12 cellular contexts compared by ENCODE assay signal in genomic region chr2:40218679-40219078, GRCh38.
DNase-seq lines count a peak whose midpoint lies in the region; ATAC-seq, FAIRE-seq and TF ChIP-seq lines count a peak whose summit lies in the region.
"Had no signal": no experiment of that assay in that cellular context is flagged by ENCODE, and none has a peak within 500 bp of the region (broad histone marks: within the 10 kb centered on the region; RNA-seq: fewer than 3 reads in every experiment).

No MANE protein-coding gene starts in this region.

- H2BK12ac ChIP-seq in H1 (ENCODE audit: low read depth, low read length) = no peak overlapping the region

- no peak overlapping the region for H2BK120ac ChIP-seq in H1 (replicated peaks; ENCODE audit: low read depth, low read length)

- H3K23me2 ChIP-seq in H1 (ENCODE audit: low read depth, low read length) = no peaks in the 10 kb centered on the region

- WGBS in H1 (ENCODE audit: extremely low coverage in 1 of 2, insufficient coverage in 1 of 2, insufficient read length in 1 of 2, insufficient replicate concordance in 2 of 2, low coverage in 1 of 2, low lambda C conversion rate in 2 of 2, missing lambda C conversion rate in 1 of 2), 2 experiments = 84% methylated on average over 3 of the region's 3 CpGs; no CpG with 5 or more reads in 1 of the 2 experiments
- 10 to 18% methylated on average over 3 of the region's 3 CpGs for WGBS in sigmoid colon, 2 donors

- FAIRE-seq in H1 (lab: Jason Lieb, UNC) = no peak
- FAIRE-seq: GM18507 had no signal

- H3K9me3 ChIP-seq in MG63 (peaks cover 3% of the 10 kb centered on the region), H1 (ENCODE audit: insufficient read depth in 2 of 2, low read depth in 1 of 2, low read length in 1 of 2) (no peaks in the 10 kb centered on the region), sigmoid colon (peaks cover 0 to 6% (median 0%) of the 10 kb centered on the region in 4 donors)
- no peaks in the 10 kb centered on the region for H3K9me3 ChIP-seq in naive thymus-derived CD4-positive, alpha-beta T cell (ENCODE audit: control insufficient read depth in 2 of 3, low read length in 3 of 3)

- H3K27me3 ChIP-seq in MG63 (no peaks in the 10 kb centered on the region), H1 (replicated peaks in 1 of 4; ENCODE audit: control insufficient read depth in 3 of 4, extremely low read depth in 1 of 4, insufficient read depth in 3 of 4, low read length in 3 of 4) (no peaks in the 10 kb centered on the region), sigmoid colon (no peaks in the 10 kb centered on the region)
- no peaks in the 10 kb centered on the region for H3K27me3 ChIP-seq in naive thymus-derived CD4-positive, alpha-beta T cell (ENCODE audit: control insufficient read depth in 2 of 2, insufficient read depth in 2 of 2, low read length in 2 of 2)
- H3K27me3 ChIP-seq: neural progenitor cell had no signal

- TF ChIP-seq CTCF in H1 (IDR thresholded peaks at IDR 0.05; ENCODE audit: control extremely low read depth in 1 of 3, insufficient read depth in 1 of 3, low read depth in 1 of 3, low read length in 3 of 3) (no peak), sigmoid colon (IDR thresholded peaks at IDR 0.05) (no peak)

- no peak overlapping the region for H3K27ac ChIP-seq in H1 (ENCODE audit: low read depth, low read length)
- peak overlapping the region in 1 of 4 donors; percentile 71 for H3K27ac ChIP-seq in sigmoid colon
- H3K27ac ChIP-seq in naive thymus-derived CD4-positive, alpha-beta T cell (ENCODE audit: low read depth, low read length) = no peak overlapping the region
- H3K27ac ChIP-seq: neural progenitor cell had no signal

- no peak overlapping the region for H3K27ac Mint-ChIP-seq in naive thymus-derived CD4-positive, alpha-beta T cell
- H3K27ac Mint-ChIP-seq in natural killer cell treated with Interleukin-12 subunit alpha and Interleukin-12 subunit beta and Interleukin-15 and Interleukin-18, amount 100 ng/mL, for 72 hours = no peak overlapping the region
- H3K27ac Mint-ChIP-seq: neural progenitor cell had no signal

- H3K4ac ChIP-seq in H1 (replicated peaks; ENCODE audit: insufficient read length, low read depth, low read length) = no peak overlapping the region

- peaks cover 0 to 6% (median 0%) of the 10 kb centered on the region in 5 donors for H3K36me3 Mint-ChIP-seq in naive thymus-derived CD4-positive, alpha-beta T cell
- no peaks in the 10 kb centered on the region for H3K36me3 Mint-ChIP-seq in natural killer cell treated with Interleukin-12 subunit alpha and Interleukin-12 subunit beta and Interleukin-15 and Interleukin-18, amount 100 ng/mL, for 72 hours

- no peak overlapping the region for H2BK15ac ChIP-seq in H1 (ENCODE audit: low read length)

- H3K23ac ChIP-seq in H1 (ENCODE audit: insufficient read length) = no peak overlapping the region

- no peak for TF ChIP-seq EP300 in H1 (IDR thresholded peaks at IDR 0.05; ENCODE audit: borderline replicate concordance in 1 of 2, low read depth in 2 of 2, low read length in 2 of 2)
- TF ChIP-seq EP300 in sigmoid colon (IDR thresholded peaks at IDR 0.05) = no peak

- H2AK5ac ChIP-seq in H1 (ENCODE audit: low read depth, low read length) = no peak overlapping the region

- peaks cover 0 to 3% (median 0%) of the 10 kb centered on the region in 7 donors for H3K4me1 Mint-ChIP-seq in naive thymus-derived CD4-positive, alpha-beta T cell
- H3K4me1 Mint-ChIP-seq in natural killer cell treated with Interleukin-12 subunit alpha and Interleukin-12 subunit beta and Interleukin-15 and Interleukin-18, amount 100 ng/mL, for 72 hours (ENCODE audit: low read depth in 2 of 2) = no peaks in the 10 kb centered on the region
- H3K4me1 Mint-ChIP-seq: neural progenitor cell had no signal

- no peak overlapping the region for H3K56ac ChIP-seq in H1 (replicated peaks; ENCODE audit: insufficient read length, low read depth, low read length)

- H4K5ac ChIP-seq in H1 (ENCODE audit: insufficient read length, low read depth, low read length) = no peak overlapping the region

- H2AFZ ChIP-seq in H1 (ENCODE audit: low read length) = no peak overlapping the region
- H2AFZ ChIP-seq: neural progenitor cell had no signal

- TF ChIP-seq POLR2A in H1 (IDR thresholded peaks at IDR 0.05; ENCODE audit: control extremely low read depth in 1 of 2, low read depth in 2 of 2, low read length in 2 of 2) = no peak
- no peak for TF ChIP-seq POLR2A in sigmoid colon (IDR thresholded peaks at IDR 0.05)

- peak; percentile 27 for DNase-seq in DMS153 (lab: John Stamatoyannopoulos, UW)
- DNase-seq in DMS153 treated with DMSO at 0.1 percent for 48 hours (lab: John Stamatoyannopoulos, UW; ENCODE audit: unreplicated experiment) = no peak
- DNase-seq in MG63 = peak; percentile 8
- DNase-seq in H1 (ENCODE audit: low read depth in 1 of 2, low spot score in 2 of 2) = no peak
- DNase-seq in sigmoid colon = peak; percentile 74
- no peak for DNase-seq in naive thymus-derived CD4-positive, alpha-beta T cell
- no peak for DNase-seq in activated CD8-positive, alpha-beta memory T cell treated with anti-CD3 and anti-CD28 coated beads, Interleukin-2, amount 50 U/mL, for 48 hours
- DNase-seq in natural killer cell treated with Interleukin-12 subunit alpha and Interleukin-12 subunit beta and Interleukin-15 and Interleukin-18, amount 100 ng/mL, for 72 hours (ENCODE audit: low spot score) = no peak
- DNase-seq: caudate nucleus had no signal

- CTCF ChIA-PET in H1 (lab: Charles Lee; ENCODE audit: partially characterized antibody) = interaction anchor here (1.2 kb wide), 1 partner anchor 26 kb away, joined by 3 read pairs; no protein-coding TSS in a partner anchor
- CTCF ChIA-PET in naive thymus-derived CD4-positive, alpha-beta T cell (lab: Charles Lee) = no interaction called here

- TF ChIP-seq RAD21 in H1 (IDR thresholded peaks at IDR 0.05 in 1 of 2, conservative IDR thresholded peaks at IDR 0.05 in 1 of 2; ENCODE audit: low read depth in 2 of 2, low read length in 2 of 2) = no peak

- no peak overlapping the region for H3K4me3 Mint-ChIP-seq in naive thymus-derived CD4-positive, alpha-beta T cell
- no peak overlapping the region for H3K4me3 Mint-ChIP-seq in natural killer cell treated with Interleukin-12 subunit alpha and Interleukin-12 subunit beta and Interleukin-15 and Interleukin-18, amount 100 ng/mL, for 72 hours
- H3K4me3 Mint-ChIP-seq: neural progenitor cell, WTC11 had no signal

- no peak overlapping the region for H3K4me3 ChIP-seq in MG63
- no peak overlapping the region for H3K4me3 ChIP-seq in H1 (ENCODE audit: extremely low read depth in 1 of 4, insufficient read depth in 2 of 4, low read depth in 3 of 4, low read length in 4 of 4)
- H3K4me3 ChIP-seq in sigmoid colon = no peak overlapping the region
- no peak overlapping the region for H3K4me3 ChIP-seq in naive thymus-derived CD4-positive, alpha-beta T cell (ENCODE audit: low read length)
- H3K4me3 ChIP-seq: neural progenitor cell had no signal

- H3K14ac ChIP-seq in H1 (ENCODE audit: insufficient read length) = no peak overlapping the region

- H3K79me1 ChIP-seq in H1 (ENCODE audit: low read depth, low read length) = no peaks in the 10 kb centered on the region

- H3K9ac ChIP-seq in H1 (replicated peaks in 1 of 4; ENCODE audit: extremely low read depth in 1 of 4, low read depth in 3 of 4, low read length in 3 of 4) = no peak overlapping the region
- H3K9ac ChIP-seq: neural progenitor cell had no signal

- no peaks in the 10 kb centered on the region for H4K20me1 ChIP-seq in H1 (replicated peaks in 1 of 2; ENCODE audit: control insufficient read depth in 1 of 2, insufficient read depth in 2 of 2, low read length in 2 of 2)

- H4K8ac ChIP-seq in H1 (ENCODE audit: extremely low read depth, insufficient read depth, low read length) = no peak overlapping the region

- no peak overlapping the region; the same call in 1 of the 2 replicates for H3K18ac ChIP-seq in H1 (ENCODE audit: extremely low read depth, low read length)

- H2BK20ac ChIP-seq in H1 (ENCODE audit: low read length) = no peak overlapping the region

- H3K79me2 ChIP-seq in H1 (ENCODE audit: control insufficient read depth in 1 of 2, insufficient read depth in 2 of 2, low read length in 2 of 2) = no peaks in the 10 kb centered on the region

- H3K4me1 ChIP-seq in H1 (replicated peaks in 1 of 4; ENCODE audit: control insufficient read depth in 3 of 4, insufficient read depth in 4 of 4, low read length in 3 of 4) (no peaks in the 10 kb centered on the region), sigmoid colon (peaks cover 0 to 43% (median 24%) of the 10 kb centered on the region in 4 donors)
- H3K4me1 ChIP-seq in naive thymus-derived CD4-positive, alpha-beta T cell (ENCODE audit: control insufficient read depth in 2 of 2, insufficient read depth in 2 of 2, low read length in 2 of 2) = no peaks in the 10 kb centered on the region
- H3K4me1 ChIP-seq: neural progenitor cell had no signal

- no peak overlapping the region for H2BK5ac ChIP-seq in H1 (ENCODE audit: low read depth, low read length)

- H4K91ac ChIP-seq in H1 (replicated peaks; ENCODE audit: insufficient read length, low read length) = no peak overlapping the region

- peaks cover 0 to 18% (median 7%) of the 10 kb centered on the region in 11 donors for H3K9me3 Mint-ChIP-seq in naive thymus-derived CD4-positive, alpha-beta T cell
- H3K9me3 Mint-ChIP-seq in natural killer cell treated with Interleukin-12 subunit alpha and Interleukin-12 subunit beta and Interleukin-15 and Interleukin-18, amount 100 ng/mL, for 72 hours = peaks cover 7% of the 10 kb centered on the region

- H3K4me2 ChIP-seq in H1 (ENCODE audit: insufficient read depth in 1 of 2, low read depth in 2 of 2, low read length in 2 of 2) = no peak overlapping the region
- H3K4me2 ChIP-seq: neural progenitor cell had no signal

- intact Hi-C loops in sigmoid colon (cut with DNase I) = no loop called here
- intact Hi-C loops in naive thymus-derived CD4-positive, alpha-beta T cell (cut with micrococcal nuclease) = no loop called here

- H3K36me3 ChIP-seq in MG63 (no peaks in the 10 kb centered on the region), H1 (ENCODE audit: control insufficient read depth in 2 of 4, insufficient read depth in 4 of 4, low read length in 3 of 4) (no peaks in the 10 kb centered on the region), sigmoid colon (no peaks in the 10 kb centered on the region)
- H3K36me3 ChIP-seq in naive thymus-derived CD4-positive, alpha-beta T cell (ENCODE audit: control insufficient read depth in 2 of 3, insufficient read depth in 3 of 3, low read length in 3 of 3) = no peaks in the 10 kb centered on the region
- H3K36me3 ChIP-seq: neural progenitor cell had no signal

- POLR2A ChIA-PET in H1 (lab: Charles Lee; ENCODE audit: partially characterized antibody) = no interaction called here
- POLR2A ChIA-PET in naive thymus-derived CD4-positive, alpha-beta T cell (lab: Charles Lee) = no interaction called here

- ATAC-seq in naive thymus-derived CD4-positive, alpha-beta T cell = no peak
- no peak for ATAC-seq in natural killer cell treated with Interleukin-12 subunit alpha and Interleukin-12 subunit beta and Interleukin-15 and Interleukin-18, amount 100 ng/mL, for 72 hours
- ATAC-seq: WTC11 had no signal

- H3K27me3 Mint-ChIP-seq in naive thymus-derived CD4-positive, alpha-beta T cell = peaks cover 0 to 3% (median 0%) of the 10 kb centered on the region in 5 donors
- no peaks in the 10 kb centered on the region for H3K27me3 Mint-ChIP-seq in natural killer cell treated with Interleukin-12 subunit alpha and Interleukin-12 subunit beta and Interleukin-15 and Interleukin-18, amount 100 ng/mL, for 72 hours

TF ChIP-seq in H1, 55 proteins besides CTCF, POLR2A, EP300 and RAD21 (continues in another document):
- TF ChIP-seq MAFK (IDR thresholded peaks at IDR 0.05; ENCODE audit: low read depth, low read length) = peak; percentile 72

Comparison
In these comparisons a context has a peak if more than half of its experiments do, and no peak if none do; other contexts are left out.
1. DNase-seq: peak in DMS153 (single experiment), MG63 (single experiment) and sigmoid colon (single experiment); none in DMS153 treated with DMSO at 0.1 percent for 48 hours (single experiment), H1 (0 of 2), naive thymus-derived CD4-positive, alpha-beta T cell (0 of 9), activated CD8-positive, alpha-beta memory T cell treated with anti-CD3 and anti-CD28 coated beads, Interleukin-2, amount 50 U/mL, for 48 hours (single experiment) and natural killer cell treated with Interleukin-12 subunit alpha and Interleukin-12 subunit beta and Interleukin-15 and Interleukin-18, amount 100 ng/mL, for 72 hours (single experiment).